Comparison of ENCODE assay signal across 21 cellular contexts in genomic region chr18:74517236-74517630, GRCh38. TPM values are rescaled to one million over a fixed set of nuclear protein-coding genes. Genes with fewer than 3 reads are reported as not detected.
"Had no signal": no experiment of that assay in that cellular context is flagged by ENCODE, and none has a peak within 500 bp of the region (broad histone marks: within the 10 kb centered on the region; RNA-seq: fewer than 3 reads in every experiment).

No MANE protein-coding gene starts in this region.

- H3K4me1 ChIP-seq: gastroesophageal sphincter, heart right ventricle, lower lobe of right lung had no signal

- H3K4me3 ChIP-seq: gastroesophageal sphincter, heart right ventricle, lower lobe of right lung had no signal

- H3K9me3 ChIP-seq: gastroesophageal sphincter, heart right ventricle, lower lobe of right lung had no signal

- H3K9me3 Mint-ChIP-seq: activated CD4-positive, alpha-beta memory T cell treated with anti-CD3 and anti-CD28 coated beads for 36 hours; activated naive CD4-positive, alpha-beta T cell treated with anti-CD3 and anti-CD28 coated beads for 36 hours; activated T-cell treated with anti-CD3 and anti-CD28 coated beads, Interleukin-2, amount 50 U/mL, for 4 hours; central memory CD8-positive, alpha-beta T cell; immature natural killer cell; natural killer cell treated with Interleukin-12 subunit alpha and Interleukin-12 subunit beta and Interleukin-15 and Interleukin-18, amount 100 ng/mL, for 72 hours; stimulated activated memory B cell treated with anti-CD40 and anti-IgM and Interleukin-4, amounts not matched to agents 10 μg/mL and 1 μg/mL and 100 μg/mL, for 72 hours; T-helper 2 cell treated with Interferon-gamma antibody and Interleukin-4, amounts not matched to agents 5 μg/mL and 100 μg/mL, for 36 hours had no signal

- H3K27me3 ChIP-seq: brain microvascular endothelial cell, gastroesophageal sphincter, heart right ventricle had no signal

- ATAC-seq: activated CD4-positive, alpha-beta T cell treated with anti-CD3 and anti-CD28 coated beads for 36 hours; activated T-cell treated with anti-CD3 and anti-CD28 coated beads, Interleukin-2, amount 50 U/mL, for 4 hours; esophagus mucosa; gastroesophageal sphincter; heart right ventricle; lower lobe of right lung; natural killer cell treated with Interleukin-12 subunit alpha and Interleukin-12 subunit beta and Interleukin-15 and Interleukin-18, amount 100 ng/mL, for 72 hours; stimulated activated memory B cell treated with anti-CD40 and anti-IgM and Interleukin-4, amounts not matched to agents 10 μg/mL and 1 μg/mL and 100 μg/mL, for 72 hours; WTC11 had no signal

- H3K27ac Mint-ChIP-seq: activated CD4-positive, alpha-beta memory T cell treated with anti-CD3 and anti-CD28 coated beads for 36 hours; activated CD4-positive, alpha-beta T cell treated with anti-CD3 and anti-CD28 coated beads for 36 hours; activated naive CD4-positive, alpha-beta T cell treated with anti-CD3 and anti-CD28 coated beads for 36 hours; immature natural killer cell; natural killer cell treated with Interleukin-12 subunit alpha and Interleukin-12 subunit beta and Interleukin-15 and Interleukin-18, amount 100 ng/mL, for 72 hours; stimulated activated memory B cell treated with anti-CD40 and anti-IgM and Interleukin-4, amounts not matched to agents 10 μg/mL and 1 μg/mL and 100 μg/mL, for 72 hours; T-helper 2 cell treated with Interferon-gamma antibody and Interleukin-4, amounts not matched to agents 5 μg/mL and 100 μg/mL, for 36 hours; WTC11 had no signal

- H3K27ac ChIP-seq: brain microvascular endothelial cell, gastroesophageal sphincter, heart right ventricle, lower lobe of right lung had no signal

- DNase-seq: activated CD4-positive, alpha-beta memory T cell treated with anti-CD3 and anti-CD28 coated beads for 36 hours; activated CD4-positive, alpha-beta T cell treated with anti-CD3 and anti-CD28 coated beads for 36 hours; activated naive CD4-positive, alpha-beta T cell treated with anti-CD3 and anti-CD28 coated beads for 36 hours; activated T-cell treated with anti-CD3 and anti-CD28 coated beads, Interleukin-2, amount 50 U/mL, for 4 hours; aorta; brain microvascular endothelial cell; effector CD4-positive, alpha-beta T cell; heart right ventricle; immature natural killer cell; lower lobe of right lung; posterior cingulate gyrus; stimulated activated CD4-positive, alpha-beta T cell treated with anti-CD3 and anti-CD28 coated beads, Interleukin-4, amount 100 ng/mL, for 24 hours; SW 1271 had no signal

RNA-seq across cellular contexts. Expression of gene CNDP1, which starts 17.1 kb away (rescaled TPM):
- total RNA-seq: activated CD4-positive, alpha-beta memory T cell treated with anti-CD3 and anti-CD28 coated beads for 36 hours; activated CD4-positive, alpha-beta T cell treated with anti-CD3 and anti-CD28 coated beads for 36 hours; activated naive CD4-positive, alpha-beta T cell treated with anti-CD3 and anti-CD28 coated beads for 36 hours; esophagus mucosa; lower lobe of right lung; skeletal muscle tissue had no signal
- polyA plus RNA-seq: immature natural killer cell had no signal
